Comparison of ENCODE assay signal across 8 cellular contexts in genomic region chr3:120596116-120596852, GRCh38. TPM values are rescaled to one million over a fixed set of nuclear protein-coding genes. Genes with fewer than 3 reads are reported as not detected.
DNase-seq lines count a peak whose midpoint lies in the region; ATAC-seq and TF ChIP-seq lines count a peak whose summit lies in the region.

Gene NDUFB4 (plus strand): TSS chr3:120596336. CDS start chr3:120596360, 24 bp downstream.

- intact Hi-C loops in natural killer cell (cut with micrococcal nuclease) = loop anchor here (1.0 to 2.0 kb wide), 2 partner anchors 37 to 146 kb away; partner anchors contain the start of genes GTF2E1 and RABL3

- no peaks in the 10 kb centered on the region for H3K27me3 ChIP-seq in H7 (ENCODE audit: control insufficient read depth, insufficient read depth, low read length)

- DNase-seq in ELF-1 (ENCODE audit: low read depth, low spot score) (peak; percentile 98), H7 (peak; percentile 93), M059J (ENCODE audit: low read depth) (peak; percentile 100), SHP77 (lab: John Stamatoyannopoulos, UW) (peak; percentile 98), fibroblast of peridontal ligament (ENCODE audit: extremely low read depth) (peak; percentile 99), natural killer cell (peak; percentile 89)
- DNase-seq in activated effector memory CD4-positive, alpha-beta T cell treated with Interleukin-2 at 50 U/mL for 16 hours = peak; percentile 89
- DNase-seq in stimulated activated naive CD4-positive, alpha-beta T cell treated with Interleukin-2 at 50 U/mL for 16 hours (lab: John Stamatoyannopoulos, UW) = peak; percentile 96

- H3K27ac Mint-ChIP-seq in natural killer cell = no peak within 1 kb of the TSS

- peak within 1 kb of the TSS; percentile 98 for H3K4me3 ChIP-seq in H7 (ENCODE audit: insufficient read depth, low read depth, low read length)

- H3K36me3 ChIP-seq in H7 (replicated peaks; ENCODE audit: control insufficient read depth, insufficient read depth, low read length) = peaks cover 4% of the 10 kb centered on the region

- no peak for TF ChIP-seq CTCF in natural killer cell (IDR thresholded peaks at IDR 0.05)

- peak within 1 kb of the TSS; percentile 95 for H3K4me3 Mint-ChIP-seq in natural killer cell

- peak; percentile 95 to 98 (median 96) for ATAC-seq in natural killer cell

- H3K4me1 Mint-ChIP-seq in natural killer cell = peaks cover 6 to 13% of the 10 kb centered on the region in 2 donors

- H3K36me3 Mint-ChIP-seq in natural killer cell = peaks cover under 1% of the 10 kb centered on the region

- H3K27me3 Mint-ChIP-seq in natural killer cell (ENCODE audit: low read depth in 2 of 2) = peaks cover 8 to 13% of the 10 kb centered on the region in 2 donors

- no peaks in the 10 kb centered on the region for H3K9me3 Mint-ChIP-seq in natural killer cell

RNA-seq across cellular contexts. Expression of gene NDUFB4, which starts in this region (rescaled TPM):
- total RNA-seq in H7 (2014; rRNA removed; shearing (Covaris generic)) = 247 and 262 TPM in 2 replicates
- 287 and 362 TPM in 2 replicates for total RNA-seq in M059J (2014; rRNA removed; shearing (Covaris generic))
- 10 to 100 TPM; 59.5 to 86.9 (median 65.2) TPM for total RNA-seq in natural killer cell

Comparison
In these comparisons a context has a peak if more than half of its experiments do, and no peak if none do; other contexts are left out.
1. Peak in every context shown above with its lines: DNase-seq, ATAC-seq and H3K4me3 ChIP-seq.